ENCODE assay signal across 11 cellular contexts in the genomic region with DNA sequence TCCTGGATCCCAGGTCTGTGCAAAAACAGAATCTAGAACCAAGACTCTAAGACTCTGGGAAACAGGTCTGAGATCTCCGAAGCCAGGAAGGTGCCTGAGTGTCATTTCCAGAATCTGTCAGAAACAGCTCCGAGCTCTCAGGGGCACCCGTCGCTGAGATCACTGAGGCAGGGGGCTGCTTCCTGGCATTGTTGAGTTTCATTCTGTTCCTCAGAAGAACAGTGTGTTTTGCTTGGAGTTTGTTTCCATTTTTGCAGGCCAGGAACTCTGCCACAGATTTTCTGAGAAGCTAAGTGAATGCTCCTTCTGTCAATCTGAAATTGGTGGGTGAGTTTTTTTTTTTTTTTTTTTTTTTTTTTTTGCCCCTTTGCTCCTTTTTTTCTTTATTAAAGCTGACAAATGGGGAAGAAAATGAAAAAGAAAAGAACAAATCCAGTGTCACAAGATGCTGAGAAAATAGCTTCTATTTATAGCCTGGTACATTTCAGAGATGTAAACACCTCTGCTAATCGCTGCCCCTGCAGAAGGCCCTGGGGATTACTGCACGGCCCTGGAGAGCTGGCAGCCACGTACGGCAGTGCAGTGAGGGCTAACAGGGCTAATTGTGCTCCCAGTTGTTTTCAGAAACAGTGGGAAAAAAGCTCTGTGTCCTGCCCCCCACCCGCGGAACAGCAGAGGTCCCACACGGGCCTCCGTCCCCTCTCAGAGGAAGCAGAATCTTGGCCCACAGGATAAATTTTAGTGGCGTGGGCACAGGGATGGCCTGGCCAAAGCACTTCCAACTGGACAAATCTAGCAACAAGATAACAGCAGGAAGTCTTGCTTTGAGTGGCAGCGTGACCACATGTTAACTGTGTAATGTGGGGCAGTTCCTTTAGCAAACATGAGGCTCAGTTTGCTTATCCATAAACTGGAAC.
A peak's percentile ranks its signal among the peaks of the same experiment; 100 is the strongest.
DNase-seq lines count a peak whose midpoint lies in the region; ATAC-seq lines count a peak whose summit lies in the region.
"Had no signal": no experiment of that assay in that cellular context is flagged by ENCODE, and none has a peak within 500 bp of the region (broad histone marks: within the 10 kb centered on the region; RNA-seq: fewer than 3 reads in every experiment).

No MANE protein-coding gene starts in this region.

- no peak overlapping the region for H3K27ac Mint-ChIP-seq in natural killer cell treated with Interleukin-12 subunit alpha and Interleukin-12 subunit beta and Interleukin-15 and Interleukin-18, amount 100 ng/mL, for 72 hours
- H3K27ac Mint-ChIP-seq: dendritic cell treated with granulocyte-macrophage colony-stimulating factor and Interleukin-4, amounts not matched to agents 40 ng/mL and 50 ng/mL, for 4 days; stimulated activated naive CD8-positive, alpha-beta T cell treated with anti-CD3 and anti-CD28 coated beads, Interleukin-15, amount 100 ng/mL, for 72 hours had no signal

- H3K4me3 Mint-ChIP-seq in natural killer cell treated with Interleukin-12 subunit alpha and Interleukin-12 subunit beta and Interleukin-15 and Interleukin-18, amount 100 ng/mL, for 72 hours: no peak overlapping the region
- H3K4me3 Mint-ChIP-seq: dendritic cell treated with granulocyte-macrophage colony-stimulating factor and Interleukin-4, amounts not matched to agents 40 ng/mL and 50 ng/mL, for 4 days; stimulated activated naive CD8-positive, alpha-beta T cell treated with anti-CD3 and anti-CD28 coated beads, Interleukin-15, amount 100 ng/mL, for 72 hours had no signal

- intact Hi-C loops in left ventricle myocardium superior (cut with micrococcal nuclease): no loop called here

- peak overlapping the region; percentile 35 for H3K9ac ChIP-seq in adipocyte (ENCODE audit: low read length)

- no peaks in the 10 kb centered on the region for H3K36me3 Mint-ChIP-seq in natural killer cell treated with Interleukin-12 subunit alpha and Interleukin-12 subunit beta and Interleukin-15 and Interleukin-18, amount 100 ng/mL, for 72 hours

- H3K36me3 ChIP-seq in adipocyte (ENCODE audit: control insufficient read depth, insufficient read depth, low read length, severe bottlenecking): no peaks in the 10 kb centered on the region

- H3K27me3 ChIP-seq in adipocyte (replicated peaks; ENCODE audit: control insufficient read depth, insufficient read depth, low read length): no peaks in the 10 kb centered on the region

- H3K9me3 ChIP-seq in adipocyte (ENCODE audit: control insufficient read depth, low read length): peaks cover 8% of the 10 kb centered on the region

- peaks cover 3 to 6% of the 10 kb centered on the region in 2 donors for H3K27me3 Mint-ChIP-seq in natural killer cell treated with Interleukin-12 subunit alpha and Interleukin-12 subunit beta and Interleukin-15 and Interleukin-18, amount 100 ng/mL, for 72 hours
- H3K27me3 Mint-ChIP-seq: dendritic cell treated with granulocyte-macrophage colony-stimulating factor and Interleukin-4, amounts not matched to agents 40 ng/mL and 50 ng/mL, for 4 days; stimulated activated naive CD8-positive, alpha-beta T cell treated with anti-CD3 and anti-CD28 coated beads, Interleukin-15, amount 100 ng/mL, for 72 hours had no signal

- DNase-seq in NCI-H1417 (lab: John Stamatoyannopoulos, UW): peak; percentile 64 to 89 (median 75)
- peak; percentile 62 for DNase-seq in adipocyte (ENCODE audit: low read depth)
- DNase-seq in left ventricle myocardium superior: peak; percentile 71
- DNase-seq in natural killer cell treated with Interleukin-12 subunit alpha and Interleukin-12 subunit beta and Interleukin-15 and Interleukin-18, amount 100 ng/mL, for 72 hours (ENCODE audit: low spot score): no peak
- DNase-seq in stimulated activated CD4-positive, alpha-beta T cell treated with anti-CD3 and anti-CD28 coated beads, Interleukin-12 subunit alpha, Interleukin-12 subunit beta, amount 100 ng/mL, for 4 hours: no peak
- no peak for DNase-seq in ecto neural progenitor cell (ENCODE audit: low spot score)
- DNase-seq: SIG-M5; small intestine; stimulated activated naive CD8-positive, alpha-beta T cell treated with anti-CD3 and anti-CD28 coated beads, Interleukin-15, amount 100 ng/mL, for 72 hours had no signal

- ATAC-seq in left ventricle myocardium superior: peak; percentile 98
- no peak for ATAC-seq in natural killer cell treated with Interleukin-12 subunit alpha and Interleukin-12 subunit beta and Interleukin-15 and Interleukin-18, amount 100 ng/mL, for 72 hours
- ATAC-seq: stimulated activated naive CD8-positive, alpha-beta T cell treated with anti-CD3 and anti-CD28 coated beads, Interleukin-15, amount 100 ng/mL, for 72 hours had no signal

- H3K4me3 ChIP-seq in adipocyte (ENCODE audit: low read length): no peak overlapping the region

- H3K4me1 Mint-ChIP-seq in natural killer cell treated with Interleukin-12 subunit alpha and Interleukin-12 subunit beta and Interleukin-15 and Interleukin-18, amount 100 ng/mL, for 72 hours (ENCODE audit: low read depth in 2 of 2): no peaks in the 10 kb centered on the region
- H3K4me1 Mint-ChIP-seq: stimulated activated naive CD8-positive, alpha-beta T cell treated with anti-CD3 and anti-CD28 coated beads, Interleukin-15, amount 100 ng/mL, for 72 hours had no signal

- H3K9me3 Mint-ChIP-seq in natural killer cell treated with Interleukin-12 subunit alpha and Interleukin-12 subunit beta and Interleukin-15 and Interleukin-18, amount 100 ng/mL, for 72 hours: peaks cover 2% of the 10 kb centered on the region
- H3K9me3 Mint-ChIP-seq: dendritic cell treated with granulocyte-macrophage colony-stimulating factor and Interleukin-4, amounts not matched to agents 40 ng/mL and 50 ng/mL, for 4 days; stimulated activated naive CD8-positive, alpha-beta T cell treated with anti-CD3 and anti-CD28 coated beads, Interleukin-15, amount 100 ng/mL, for 72 hours had no signal

- peak overlapping the region; percentile 82 for H3K27ac ChIP-seq in temporal lobe (ENCODE audit: low read depth, low read length)

- H3K4me1 ChIP-seq in adipocyte (ENCODE audit: control insufficient read depth, insufficient read depth, low read length): peaks cover 16% of the 10 kb centered on the region

Comparison
In these comparisons a context has a peak if more than half of its experiments do, and no peak if none do; other contexts are left out.
1. DNase-seq: peak in NCI-H1417 (3 of 3), adipocyte (single experiment) and left ventricle myocardium superior (single experiment); none in natural killer cell treated with Interleukin-12 subunit alpha and Interleukin-12 subunit beta and Interleukin-15 and Interleukin-18, amount 100 ng/mL, for 72 hours (single experiment), stimulated activated CD4-positive, alpha-beta T cell treated with anti-CD3 and anti-CD28 coated beads, Interleukin-12 subunit alpha, Interleukin-12 subunit beta, amount 100 ng/mL, for 4 hours (single experiment) and ecto neural progenitor cell (single experiment).